Comparison of ENCODE assay signal across 35 cellular contexts in genomic region chr4:6567218-6567617, GRCh38.
"Had no signal": no experiment of that assay in that cellular context is flagged by ENCODE, and none has a peak within 500 bp of the region (broad histone marks: within the 10 kb centered on the region; RNA-seq: fewer than 3 reads in every experiment).

No MANE protein-coding gene starts in this region.

- H3K4me3 Mint-ChIP-seq: activated CD4-positive, alpha-beta memory T cell treated with anti-CD3 and anti-CD28 coated beads, Interleukin-2, amount 10 ng/mL, durations not matched to agents 7 days and 5 days; activated CD4-positive, alpha-beta T cell treated with anti-CD3 and anti-CD28 coated beads for 36 hours; activated CD4-positive, alpha-beta T cell treated with anti-CD3 and anti-CD28 coated beads, Interleukin-2, amount 10 ng/mL, durations not matched to agents 7 days and 5 days; activated CD8-positive, alpha-beta memory T cell treated with anti-CD3 and anti-CD28 coated beads, Interleukin-2, amount 10 ng/mL, durations not matched to agents 7 days and 5 days; activated CD8-positive, alpha-beta T cell treated with anti-CD3 and anti-CD28 coated beads, Interleukin-2, amount 10 ng/mL, durations not matched to agents 7 days and 5 days; activated naive CD4-positive, alpha-beta T cell treated with anti-CD3 and anti-CD28 coated beads, Interleukin-2, amount 10 ng/mL, durations not matched to agents 7 days and 5 days; activated naive CD4-positive, alpha-beta T cell treated with anti-CD3 and anti-CD28 coated beads, Interleukin-2, amount 50 U/mL, for 24 hours; activated naive CD8-positive, alpha-beta T cell; activated naive CD8-positive, alpha-beta T cell treated with anti-CD3 and anti-CD28 coated beads, Interleukin-2, amount 10 ng/mL, durations not matched to agents 7 days and 5 days; activated naive CD8-positive, alpha-beta T cell treated with anti-CD3 and anti-CD28 coated beads, Interleukin-2, amount 50 U/mL, for 24 hours; activated T-cell treated with anti-CD3 and anti-CD28 coated beads, Interleukin-2, amount 50 U/mL, for 24 hours; T-helper 17 cell; T-helper 2 cell treated with Interferon-gamma antibody and Interleukin-4, amounts not matched to agents 5 μg/mL and 100 μg/mL, for 36 hours had no signal

- H3K4me1 Mint-ChIP-seq: activated CD4-positive, alpha-beta T cell treated with anti-CD3 and anti-CD28 coated beads for 36 hours; activated CD8-positive, alpha-beta memory T cell treated with anti-CD3 and anti-CD28 coated beads, Interleukin-2, amount 10 ng/mL, durations not matched to agents 7 days and 5 days; activated naive CD4-positive, alpha-beta T cell treated with anti-CD3 and anti-CD28 coated beads, Interleukin-2, amount 50 U/mL, for 24 hours; activated naive CD8-positive, alpha-beta T cell treated with anti-CD3 and anti-CD28 coated beads, Interleukin-2, amount 10 ng/mL, durations not matched to agents 7 days and 5 days; activated naive CD8-positive, alpha-beta T cell treated with anti-CD3 and anti-CD28 coated beads, Interleukin-2, amount 50 U/mL, for 24 hours had no signal

- H3K27ac ChIP-seq: ascending aorta, body of pancreas, brain microvascular endothelial cell, breast epithelium, VCaP had no signal

- FAIRE-seq: TTC549 had no signal

- ATAC-seq: activated CD4-positive, alpha-beta T cell treated with anti-CD3 and anti-CD28 coated beads for 36 hours; activated CD4-positive, CD25-positive, alpha-beta regulatory T cell treated with anti-CD3 and anti-CD28 coated beads, Interleukin-2, amount 50 U/mL, for 24 hours; activated CD8-positive, alpha-beta memory T cell treated with anti-CD3 and anti-CD28 coated beads, Interleukin-2, amount 10 ng/mL, durations not matched to agents 7 days and 5 days; activated CD8-positive, alpha-beta T cell treated with anti-CD3 and anti-CD28 coated beads, Interleukin-2, amount 10 ng/mL, durations not matched to agents 7 days and 5 days; activated naive CD8-positive, alpha-beta T cell treated with anti-CD3 and anti-CD28 coated beads, Interleukin-2, amount 50 U/mL, for 24 hours; body of pancreas; T-helper 17 cell had no signal

- H3K4me3 ChIP-seq: ascending aorta, body of pancreas, breast epithelium had no signal

- H3K27ac Mint-ChIP-seq: activated CD4-positive, alpha-beta memory T cell treated with anti-CD3 and anti-CD28 coated beads, Interleukin-2, amount 10 ng/mL, durations not matched to agents 7 days and 5 days; activated CD4-positive, alpha-beta T cell treated with anti-CD3 and anti-CD28 coated beads for 36 hours; activated CD4-positive, alpha-beta T cell treated with anti-CD3 and anti-CD28 coated beads, Interleukin-2, amount 10 ng/mL, durations not matched to agents 7 days and 5 days; activated CD8-positive, alpha-beta memory T cell treated with anti-CD3 and anti-CD28 coated beads, Interleukin-2, amount 10 ng/mL, durations not matched to agents 7 days and 5 days; activated CD8-positive, alpha-beta T cell treated with anti-CD3 and anti-CD28 coated beads, Interleukin-2, amount 10 ng/mL, durations not matched to agents 7 days and 5 days; activated naive CD4-positive, alpha-beta T cell treated with anti-CD3 and anti-CD28 coated beads, Interleukin-2, amount 10 ng/mL, durations not matched to agents 7 days and 5 days; activated naive CD4-positive, alpha-beta T cell treated with anti-CD3 and anti-CD28 coated beads, Interleukin-2, amount 50 U/mL, for 24 hours; activated naive CD8-positive, alpha-beta T cell; activated naive CD8-positive, alpha-beta T cell treated with anti-CD3 and anti-CD28 coated beads, Interleukin-2, amount 10 ng/mL, durations not matched to agents 7 days and 5 days; activated naive CD8-positive, alpha-beta T cell treated with anti-CD3 and anti-CD28 coated beads, Interleukin-2, amount 50 U/mL, for 24 hours; activated T-cell treated with anti-CD3 and anti-CD28 coated beads, Interleukin-2, amount 50 U/mL, for 24 hours; activated T-helper 2 cell treated with anti-CD3 and anti-CD28 coated beads, Interferon-gamma antibody, Interleukin-2, Interleukin-4, amounts not matched to agents 10 μg/mL and 5 μg/mL and 100 μg/mL, durations not matched to agents 14 hours and 24 hours and 36 hours; T-helper 17 cell; T-helper 2 cell treated with Interferon-gamma antibody and Interleukin-4, amounts not matched to agents 5 μg/mL and 100 μg/mL, for 36 hours had no signal

- H3K9me3 Mint-ChIP-seq: activated CD4-positive, alpha-beta memory T cell treated with anti-CD3 and anti-CD28 coated beads, Interleukin-2, amount 10 ng/mL, durations not matched to agents 7 days and 5 days; activated naive CD4-positive, alpha-beta T cell treated with anti-CD3 and anti-CD28 coated beads, Interleukin-2, amount 10 ng/mL, durations not matched to agents 7 days and 5 days; activated naive CD4-positive, alpha-beta T cell treated with anti-CD3 and anti-CD28 coated beads, Interleukin-2, amount 50 U/mL, for 24 hours; activated naive CD8-positive, alpha-beta T cell treated with anti-CD3 and anti-CD28 coated beads, Interleukin-2, amount 10 ng/mL, durations not matched to agents 7 days and 5 days; activated naive CD8-positive, alpha-beta T cell treated with anti-CD3 and anti-CD28 coated beads, Interleukin-2, amount 50 U/mL, for 24 hours; activated T-helper 2 cell treated with anti-CD3 and anti-CD28 coated beads, Interferon-gamma antibody, Interleukin-2, Interleukin-4, amounts not matched to agents 10 μg/mL and 5 μg/mL and 100 μg/mL, durations not matched to agents 14 hours and 24 hours and 36 hours; T-helper 2 cell treated with Interferon-gamma antibody and Interleukin-4, amounts not matched to agents 5 μg/mL and 100 μg/mL, for 36 hours had no signal

- DNase-seq: activated CD4-positive, alpha-beta memory T cell treated with anti-CD3 and anti-CD28 coated beads, Interleukin-2, amount 10 ng/mL, durations not matched to agents 7 days and 5 days; activated CD4-positive, alpha-beta T cell treated with anti-CD3 and anti-CD28 coated beads for 1 hour; activated CD4-positive, alpha-beta T cell treated with anti-CD3 and anti-CD28 coated beads for 36 hours; activated CD4-positive, alpha-beta T cell treated with anti-CD3 and anti-CD28 coated beads for 48 hours; activated CD4-positive, alpha-beta T cell treated with anti-CD3 and anti-CD28 coated beads, Interleukin-2, amount 10 ng/mL, durations not matched to agents 7 days and 5 days; activated CD4-positive, alpha-beta T cell treated with anti-CD3 and anti-CD28 coated beads, Interleukin-2, amount 50 U/mL, for 48 hours; activated CD4-positive, CD25-positive, alpha-beta regulatory T cell; activated CD8-positive, alpha-beta memory T cell treated with anti-CD3 and anti-CD28 coated beads for 24 hours; activated CD8-positive, alpha-beta memory T cell treated with anti-CD3 and anti-CD28 coated beads, Interleukin-2, amount 10 ng/mL, durations not matched to agents 7 days and 5 days; activated CD8-positive, alpha-beta memory T cell treated with anti-CD3 and anti-CD28 coated beads, Interleukin-2, amount 50 U/mL, for 48 hours; activated CD8-positive, alpha-beta T cell treated with anti-CD3 and anti-CD28 coated beads, Interleukin-2, amount 10 ng/mL, durations not matched to agents 7 days and 5 days; activated effector memory CD4-positive, alpha-beta T cell treated with Interleukin-2 at 50 U/mL for 16 hours; activated gamma-delta T cell; activated naive CD4-positive, alpha-beta T cell treated with anti-CD3 and anti-CD28 coated beads, Interleukin-2, amount 10 ng/mL, durations not matched to agents 7 days and 5 days; activated naive CD4-positive, alpha-beta T cell treated with Interleukin-2 at 50 U/mL for 16 hours; activated naive CD8-positive, alpha-beta T cell treated with anti-CD3 and anti-CD28 coated beads, Interleukin-2, amount 10 ng/mL, durations not matched to agents 7 days and 5 days; activated naive CD8-positive, alpha-beta T cell treated with anti-CD3 and anti-CD28 coated beads, Interleukin-2, amount 50 U/mL, for 24 hours; activated T-cell treated with anti-CD3 and anti-CD28 coated beads, Interleukin-2, amount 50 U/mL, for 24 hours; activated T-cell treated with anti-CD3 and anti-CD28 coated beads, Interleukin-2, amount 50 U/mL, for 48 hours; amygdala; anterior cingulate cortex; body of pancreas; brain microvascular endothelial cell; central memory CD4-positive, alpha-beta T cell; T-helper 17 cell; T-helper 9 cell had no signal

- H3K9me3 ChIP-seq: ascending aorta, body of pancreas, breast epithelium had no signal

- H3K36me3 ChIP-seq: ascending aorta, brain microvascular endothelial cell, breast epithelium had no signal

- H3K36me3 Mint-ChIP-seq: activated CD8-positive, alpha-beta memory T cell treated with anti-CD3 and anti-CD28 coated beads, Interleukin-2, amount 10 ng/mL, durations not matched to agents 7 days and 5 days; activated naive CD4-positive, alpha-beta T cell treated with anti-CD3 and anti-CD28 coated beads, Interleukin-2, amount 10 ng/mL, durations not matched to agents 7 days and 5 days; activated naive CD4-positive, alpha-beta T cell treated with anti-CD3 and anti-CD28 coated beads, Interleukin-2, amount 50 U/mL, for 24 hours; activated naive CD8-positive, alpha-beta T cell; activated naive CD8-positive, alpha-beta T cell treated with anti-CD3 and anti-CD28 coated beads, Interleukin-2, amount 10 ng/mL, durations not matched to agents 7 days and 5 days had no signal
